1 cellular context compared by ENCODE assay signal in the genomic region with DNA sequence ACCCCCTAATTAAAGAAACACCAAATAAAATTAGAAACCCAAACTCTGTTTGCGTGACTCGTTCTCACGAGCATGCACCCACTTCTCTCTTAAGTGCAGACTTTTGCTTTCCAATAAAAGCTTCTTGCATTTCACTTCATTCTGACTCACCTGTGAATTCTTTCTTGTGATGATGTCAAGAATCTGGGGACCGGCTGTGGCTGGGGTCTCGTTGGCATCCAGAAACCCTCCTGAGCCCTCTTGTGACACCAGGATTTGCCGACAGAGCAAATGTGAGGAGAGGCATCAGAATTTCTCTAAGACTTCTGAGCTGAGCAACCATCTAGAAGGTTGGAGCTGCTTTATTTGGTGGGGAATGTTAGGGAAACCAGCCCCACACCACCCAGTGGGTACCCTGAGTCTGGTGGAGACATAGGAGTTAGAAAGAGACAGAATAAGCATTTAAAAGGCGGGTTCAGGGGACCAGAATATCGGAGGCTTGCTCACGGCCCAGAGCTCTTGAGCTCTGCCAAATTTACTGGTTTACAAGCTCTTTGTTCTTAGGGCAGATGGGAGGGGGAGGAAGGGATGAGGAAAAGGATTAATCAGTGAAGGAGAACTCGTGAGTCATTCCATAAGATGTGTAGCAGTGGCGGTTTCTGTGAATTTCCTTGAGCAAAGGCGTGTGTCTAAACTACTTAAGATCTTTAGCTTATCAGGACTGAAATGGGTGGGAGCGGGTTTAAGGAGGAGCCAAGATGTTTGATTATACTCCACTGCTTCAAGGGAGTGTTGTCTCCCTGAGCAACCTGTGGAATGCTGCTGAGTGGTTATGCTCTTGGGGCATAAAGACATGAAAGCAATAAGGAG.
TF ChIP-seq lines count a peak whose summit lies in the region.

No MANE protein-coding gene starts in this region.

TF ChIP-seq in K562, 482 proteins besides CTCF, POLR2A, EP300 and RAD21 (continued from another document):
- TF ChIP-seq, protein P1, sequence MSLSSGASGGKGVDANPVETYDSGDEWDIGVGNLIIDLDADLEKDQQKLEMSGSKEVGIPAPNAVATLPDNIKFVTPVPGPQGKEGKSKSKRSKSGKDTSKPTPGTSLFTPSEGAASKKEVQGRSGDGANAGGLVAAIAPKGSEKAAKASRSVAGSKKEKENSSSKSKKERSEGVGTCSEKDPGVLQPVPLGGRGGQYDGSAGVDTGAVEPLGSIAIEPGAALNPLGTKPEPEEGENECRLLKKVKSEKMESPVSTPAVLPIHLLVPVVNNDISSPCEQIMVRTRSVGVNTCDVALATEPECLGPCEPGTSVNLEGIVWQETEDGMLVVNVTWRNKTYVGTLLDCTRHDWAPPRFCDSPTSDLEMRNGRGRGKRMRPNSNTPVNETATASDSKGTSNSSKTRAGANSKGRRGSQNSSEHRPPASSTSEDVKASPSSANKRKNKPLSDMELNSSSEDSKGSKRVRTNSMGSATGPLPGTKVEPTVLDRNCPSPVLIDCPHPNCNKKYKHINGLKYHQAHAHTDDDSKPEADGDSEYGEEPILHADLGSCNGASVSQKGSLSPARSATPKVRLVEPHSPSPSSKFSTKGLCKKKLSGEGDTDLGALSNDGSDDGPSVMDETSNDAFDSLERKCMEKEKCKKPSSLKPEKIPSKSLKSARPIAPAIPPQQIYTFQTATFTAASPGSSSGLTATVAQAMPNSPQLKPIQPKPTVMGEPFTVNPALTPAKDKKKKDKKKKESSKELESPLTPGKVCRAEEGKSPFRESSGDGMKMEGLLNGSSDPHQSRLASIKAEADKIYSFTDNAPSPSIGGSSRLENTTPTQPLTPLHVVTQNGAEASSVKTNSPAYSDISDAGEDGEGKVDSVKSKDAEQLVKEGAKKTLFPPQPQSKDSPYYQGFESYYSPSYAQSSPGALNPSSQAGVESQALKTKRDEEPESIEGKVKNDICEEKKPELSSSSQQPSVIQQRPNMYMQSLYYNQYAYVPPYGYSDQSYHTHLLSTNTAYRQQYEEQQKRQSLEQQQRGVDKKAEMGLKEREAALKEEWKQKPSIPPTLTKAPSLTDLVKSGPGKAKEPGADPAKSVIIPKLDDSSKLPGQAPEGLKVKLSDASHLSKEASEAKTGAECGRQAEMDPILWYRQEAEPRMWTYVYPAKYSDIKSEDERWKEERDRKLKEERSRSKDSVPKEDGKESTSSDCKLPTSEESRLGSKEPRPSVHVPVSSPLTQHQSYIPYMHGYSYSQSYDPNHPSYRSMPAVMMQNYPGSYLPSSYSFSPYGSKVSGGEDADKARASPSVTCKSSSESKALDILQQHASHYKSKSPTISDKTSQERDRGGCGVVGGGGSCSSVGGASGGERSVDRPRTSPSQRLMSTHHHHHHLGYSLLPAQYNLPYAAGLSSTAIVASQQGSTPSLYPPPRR (CRISPR knock-in tag; IDR thresholded peaks at IDR 0.05; ENCODE audit: borderline replicate concordance) = no peak
- TF ChIP-seq VEZF1 (CRISPR knock-in tag; IDR thresholded peaks at IDR 0.05) (peak; percentile 37; the same call in 1 of the 2 replicates), MTA1 (IDR thresholded peaks at IDR 0.05; ENCODE audit: borderline replicate concordance) (peak; percentile 31; the same call in 1 of the 2 replicates), FOXK2 (conservative IDR thresholded peaks at IDR 0.05 in 1 of 2, IDR thresholded peaks at IDR 0.05 in 1 of 2; ENCODE audit: low read depth in 2 of 2) (no peak), FOSL1 (tag; conservative IDR thresholded peaks at IDR 0.05) (peak; percentile 89), ZNF766 (CRISPR knock-in tag; conservative IDR thresholded peaks at IDR 0.05) (peak; percentile 36; the same call in 1 of the 2 replicates), ZNF134 (CRISPR knock-in tag; conservative IDR thresholded peaks at IDR 0.05) (peak; percentile 61; the same call in 1 of the 2 replicates), ARID4B (CRISPR knock-in tag; IDR thresholded peaks at IDR 0.05) (no peak), SOX6 (IDR thresholded peaks at IDR 0.05) (peak; percentile 72), SMARCE1 (IDR thresholded peaks at IDR 0.05) (peak; percentile 80), DIDO1 (tag; IDR thresholded peaks at IDR 0.05; ENCODE audit: low read depth) (no peak), ZNF347 (CRISPR knock-in tag; IDR thresholded peaks at IDR 0.05; ENCODE audit: low read depth) (no peak), MTF1 (CRISPR knock-in tag; IDR thresholded peaks at IDR 0.05; ENCODE audit: borderline replicate concordance) (no peak), LEF1 (IDR thresholded peaks at IDR 0.05) (peak; percentile 45; the same call in 1 of the 2 replicates), JUN (IDR thresholded peaks at IDR 0.05; ENCODE audit: borderline replicate concordance, low read depth, low read length) (0 out of 2 replicates have a peak, but pooled peaks have one; percentile 35), JUN (CRISPR knock-in tag; IDR thresholded peaks at IDR 0.05; ENCODE audit: borderline replicate concordance) (no peak), ZNF274 (IDR thresholded peaks at IDR 0.05; ENCODE audit: borderline replicate concordance, low read depth, low read length) (no peak), HINFP (tag; conservative IDR thresholded peaks at IDR 0.05; ENCODE audit: low read depth) (no peak), MEIS2 (IDR thresholded peaks at IDR 0.05; ENCODE audit: partially characterized antibody) (peak; percentile 15), HES1 (IDR thresholded peaks at IDR 0.05; ENCODE audit: low read depth) (peak; percentile 90), PKNOX1 (IDR thresholded peaks at IDR 0.05) (0 out of 2 replicates have a peak, but pooled peaks have one; percentile 10)
- TF ChIP-seq, protein P2, sequence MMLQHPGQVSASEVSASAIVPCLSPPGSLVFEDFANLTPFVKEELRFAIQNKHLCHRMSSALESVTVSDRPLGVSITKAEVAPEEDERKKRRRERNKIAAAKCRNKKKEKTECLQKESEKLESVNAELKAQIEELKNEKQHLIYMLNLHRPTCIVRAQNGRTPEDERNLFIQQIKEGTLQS (IDR thresholded peaks at IDR 0.05) = peak; percentile 59; the same call in 1 of the 2 replicates
- TF ChIP-seq, protein P2 (CRISPR knock-in tag; conservative IDR thresholded peaks at IDR 0.05) = no peak
